ENCODE assay signal across 7 cellular contexts in genomic region chr16:68800257-68800875, GRCh38. TPM values are rescaled to one million over a fixed set of nuclear protein-coding genes. Genes with fewer than 3 reads are reported as not detected.
A peak's percentile ranks its signal among the peaks of the same experiment; 100 is the strongest.
DNase-seq lines count a peak whose midpoint lies in the region; ATAC-seq and TF ChIP-seq lines count a peak whose summit lies in the region.

No MANE protein-coding gene starts in this region.

- peaks cover 0 to 4% of the 10 kb centered on the region in 2 donors for H3K4me1 ChIP-seq in thoracic aorta (ENCODE audit: control insufficient read depth in 1 of 2, low read depth in 2 of 2)

- H3K4me3 Mint-ChIP-seq in activated CD4-positive, alpha-beta T cell treated with anti-CD3 and anti-CD28 coated beads, Interleukin-2, amount 10 ng/mL, durations not matched to agents 24 days and 14 days: no peak overlapping the region
- H3K4me3 Mint-ChIP-seq in endothelial cell (ENCODE audit: unreplicated experiment) (no peak overlapping the region), naive B cell (no peak overlapping the region)

- no peaks in the 10 kb centered on the region for H3K9me3 Mint-ChIP-seq in activated CD4-positive, alpha-beta T cell treated with anti-CD3 and anti-CD28 coated beads, Interleukin-2, amount 10 ng/mL, durations not matched to agents 24 days and 14 days
- H3K9me3 Mint-ChIP-seq in endothelial cell (ENCODE audit: unreplicated experiment) (no peaks in the 10 kb centered on the region), naive B cell (no peaks in the 10 kb centered on the region)

- no peaks in the 10 kb centered on the region for H3K36me3 ChIP-seq in GM06990 (ENCODE audit: control insufficient read depth, insufficient read depth, low read length)
- no peaks in the 10 kb centered on the region for H3K36me3 ChIP-seq in thoracic aorta

- H3K9me3 ChIP-seq in thoracic aorta: no peaks in the 10 kb centered on the region

- intact Hi-C loops in activated CD4-positive, alpha-beta T cell treated with anti-CD3 and anti-CD28 coated beads, Interleukin-2, amount 10 ng/mL, durations not matched to agents 24 days and 14 days (cut with micrococcal nuclease): loop anchor here (1.0 kb wide), 2 partner anchors 96 to 272 kb away; no protein-coding TSS in a partner anchor

- ATAC-seq in HG02763 (IDR thresholded peaks at IDR 0.05; ENCODE audit: unreplicated experiment) (peak; percentile 48), naive B cell (ENCODE audit: low read depth in 2 of 2) (peak; percentile 76 to 84), thoracic aorta (ENCODE audit: insufficient number of reproducible peaks, low FRiP score, low read depth) (no peak)

- H3K4me1 Mint-ChIP-seq in activated CD4-positive, alpha-beta T cell treated with anti-CD3 and anti-CD28 coated beads, Interleukin-2, amount 10 ng/mL, durations not matched to agents 24 days and 14 days: no peaks in the 10 kb centered on the region
- H3K4me1 Mint-ChIP-seq in endothelial cell (ENCODE audit: unreplicated experiment): no peaks in the 10 kb centered on the region
- no peaks in the 10 kb centered on the region for H3K4me1 Mint-ChIP-seq in naive B cell

- H3K27me3 Mint-ChIP-seq in activated CD4-positive, alpha-beta T cell treated with anti-CD3 and anti-CD28 coated beads, Interleukin-2, amount 10 ng/mL, durations not matched to agents 24 days and 14 days: peaks cover 1% of the 10 kb centered on the region
- H3K27me3 Mint-ChIP-seq in endothelial cell (ENCODE audit: unreplicated experiment) (no peaks in the 10 kb centered on the region), naive B cell (no peaks in the 10 kb centered on the region)

- no peaks in the 10 kb centered on the region for H3K27me3 ChIP-seq in GM06990 (replicated peaks; ENCODE audit: control insufficient read depth, insufficient read depth, low read length)
- no peaks in the 10 kb centered on the region for H3K27me3 ChIP-seq in thoracic aorta (replicated peaks; ENCODE audit: insufficient read depth)

- DNase-seq in GM06990 (ENCODE audit: extremely low read depth, insufficient read length): peak; percentile 53
- DNase-seq in NCI-H2196 (lab: John Stamatoyannopoulos, UW; ENCODE audit: unreplicated experiment): peak; percentile 51
- peak; percentile 87 for DNase-seq in activated CD4-positive, alpha-beta T cell treated with anti-CD3 and anti-CD28 coated beads, Interleukin-2, amount 10 ng/mL, durations not matched to agents 24 days and 14 days
- peak; percentile 72 for DNase-seq in endothelial cell (ENCODE audit: low spot score)
- peak; percentile 35 for DNase-seq in naive B cell
- no peak for DNase-seq in thoracic aorta (ENCODE audit: low spot score)

- H3K27ac ChIP-seq in thoracic aorta: no peak overlapping the region

- no peaks in the 10 kb centered on the region for H3K36me3 Mint-ChIP-seq in activated CD4-positive, alpha-beta T cell treated with anti-CD3 and anti-CD28 coated beads, Interleukin-2, amount 10 ng/mL, durations not matched to agents 24 days and 14 days (ENCODE audit: low read depth)
- H3K36me3 Mint-ChIP-seq in endothelial cell (ENCODE audit: low read depth, unreplicated experiment) (no peaks in the 10 kb centered on the region), naive B cell (no peaks in the 10 kb centered on the region)

- no peak overlapping the region for H3K4me3 ChIP-seq in GM06990 (replicated peaks; ENCODE audit: low read depth, low read length)
- H3K4me3 ChIP-seq in thoracic aorta: no peak overlapping the region

- no peak overlapping the region for H3K27ac Mint-ChIP-seq in activated CD4-positive, alpha-beta T cell treated with anti-CD3 and anti-CD28 coated beads, Interleukin-2, amount 10 ng/mL, durations not matched to agents 24 days and 14 days
- peak overlapping the region; percentile 3 for H3K27ac Mint-ChIP-seq in endothelial cell (ENCODE audit: unreplicated experiment)
- H3K27ac Mint-ChIP-seq in naive B cell: no peak overlapping the region

- TF ChIP-seq CTCF in GM06990 (IDR thresholded peaks at IDR 0.05; ENCODE audit: insufficient read depth, low read length, poor library complexity, severe bottlenecking) (peak; percentile 67), endothelial cell (IDR thresholded peaks at IDR 0.05; ENCODE audit: unreplicated experiment) (no peak), thoracic aorta (IDR thresholded peaks at IDR 0.05) (peak; percentile 39)

RNA-seq across cellular contexts. Expression of gene TANGO6, which starts 43.0 kb away (rescaled TPM):
- 35.6 and 40.0 TPM in 2 replicates for total RNA-seq in activated CD4-positive, alpha-beta T cell treated with anti-CD3 and anti-CD28 coated beads, Interleukin-2, amount 10 ng/mL, durations not matched to agents 24 days and 14 days
- 10.4 TPM for total RNA-seq in endothelial cell (ENCODE audit: unreplicated experiment)
- 10 to 100 TPM in 3 of 6 donors, 1 to 10 TPM in 3; 8.5 to 17.0 (median 10.8) TPM for polyA plus RNA-seq in naive B cell (ENCODE audit: low read depth in 6 of 6)
- total RNA-seq in thoracic aorta: 10 to 100 TPM; 37.3 to 55.4 TPM
